17 cellular contexts compared by ENCODE assay signal in genomic region chr17:27082023-27082774, GRCh38.
DNase-seq lines count a peak whose midpoint lies in the region; TF ChIP-seq lines count a peak whose summit lies in the region.
"Had no signal": no experiment of that assay in that cellular context is flagged by ENCODE, and none has a peak within 500 bp of the region (broad histone marks: within the 10 kb centered on the region; RNA-seq: fewer than 3 reads in every experiment).

No MANE protein-coding gene starts in this region.

- intact Hi-C loops in posterior vena cava (cut with DNase I) (no loop called here), transverse colon (cut with DNase I; ENCODE audit: low total_unique reads) (no loop called here)

- H3K36me3 ChIP-seq in HUES48 (ENCODE audit: control insufficient read depth, insufficient read depth, low read length) (no peaks in the 10 kb centered on the region), transverse colon (no peaks in the 10 kb centered on the region)
- H3K36me3 ChIP-seq: BLaER1 treated with 17β-estradiol and CSF1 and Interleukin-3, amounts not matched to agents 10 nM and 100 nM had no signal

- no peak overlapping the region for H3K27ac ChIP-seq in HUES48 (ENCODE audit: low read depth, low read length)
- no peak overlapping the region for H3K27ac ChIP-seq in transverse colon
- H3K27ac ChIP-seq: 22Rv1; A549; BLaER1 treated with 17β-estradiol and CSF1 and Interleukin-3, amounts not matched to agents 10 nM and 100 nM; C4-2B had no signal

- WGBS in transverse colon (ENCODE audit: low coverage in 1 of 2), 2 donors = 74 to 80% methylated on average over 4 to 7 of the region's 7 CpGs

- H3K27me3 Mint-ChIP-seq in endothelial cell (ENCODE audit: unreplicated experiment) = peaks cover 9% of the 10 kb centered on the region
- H3K27me3 Mint-ChIP-seq: CD4-positive, alpha-beta T cell had no signal

- H3K4me1 Mint-ChIP-seq in endothelial cell (ENCODE audit: unreplicated experiment) = no peaks in the 10 kb centered on the region
- H3K4me1 Mint-ChIP-seq: B cell had no signal

- H3K4me3 Mint-ChIP-seq in endothelial cell (ENCODE audit: unreplicated experiment) = peak overlapping the region; percentile 51
- H3K4me3 Mint-ChIP-seq: B cell; CD4-positive, alpha-beta T cell; CD8-positive, alpha-beta T cell had no signal

- H3K9me3 ChIP-seq in HUES48 (ENCODE audit: control insufficient read depth, insufficient read depth, low read length) = peaks cover 98% of the 10 kb centered on the region
- no peaks in the 10 kb centered on the region for H3K9me3 ChIP-seq in transverse colon
- H3K9me3 ChIP-seq: A549; BLaER1 treated with 17β-estradiol and CSF1 and Interleukin-3, amounts not matched to agents 10 nM and 100 nM; Caco-2 had no signal

- H3K4me1 ChIP-seq in HUES48 (ENCODE audit: control insufficient read depth, insufficient read depth, low read length) (no peaks in the 10 kb centered on the region), transverse colon (no peaks in the 10 kb centered on the region)
- H3K4me1 ChIP-seq: A549; BLaER1 treated with 17β-estradiol and CSF1 and Interleukin-3, amounts not matched to agents 10 nM and 100 nM; Caco-2 had no signal

- no peak overlapping the region for H3K27ac Mint-ChIP-seq in endothelial cell (ENCODE audit: unreplicated experiment)
- H3K27ac Mint-ChIP-seq: B cell; CD4-positive, alpha-beta T cell; CD8-positive, alpha-beta T cell had no signal

- H3K36me3 Mint-ChIP-seq in endothelial cell (ENCODE audit: low read depth, unreplicated experiment) = peaks cover 3% of the 10 kb centered on the region
- H3K36me3 Mint-ChIP-seq: CD8-positive, alpha-beta T cell had no signal

- TF ChIP-seq POLR2A in transverse colon (IDR thresholded peaks at IDR 0.05) = no peak

- no peak for TF ChIP-seq CTCF in endothelial cell (IDR thresholded peaks at IDR 0.05; ENCODE audit: unreplicated experiment)
- no peak for TF ChIP-seq CTCF in transverse colon (IDR thresholded peaks at IDR 0.05)

- 0 out of 2 replicates have a peak overlapping the region, but pooled peaks have one; percentile 4 for H3K4me3 ChIP-seq in HUES48 (ENCODE audit: low read depth, low read length)
- H3K4me3 ChIP-seq in transverse colon = no peak overlapping the region
- H3K4me3 ChIP-seq: A549; BLaER1 treated with 17β-estradiol and CSF1 and Interleukin-3, amounts not matched to agents 10 nM and 100 nM had no signal

- DNase-seq in endothelial cell (ENCODE audit: low spot score) (no peak), posterior vena cava (ENCODE audit: low spot score) (peak; percentile 43), pons (ENCODE audit: low spot score) (no peak), transverse colon (no peak)
- DNase-seq: AML-193; Caco-2; Calu3; CD4-positive, alpha-beta T cell; CD8-positive, alpha-beta T cell; DMS79 treated with DMSO at 0.1 percent for 48 hours; GF-D8 had no signal

- H3K9ac ChIP-seq in HUES48 (ENCODE audit: low read depth, low read length) = no peak overlapping the region
- H3K9ac ChIP-seq: BLaER1 treated with 17β-estradiol and CSF1 and Interleukin-3, amounts not matched to agents 10 nM and 100 nM had no signal

- H3K9me3 Mint-ChIP-seq in endothelial cell (ENCODE audit: unreplicated experiment) = peaks cover 29% of the 10 kb centered on the region
- H3K9me3 Mint-ChIP-seq: CD8-positive, alpha-beta T cell had no signal

- no peak for TF ChIP-seq EP300 in transverse colon (IDR thresholded peaks at IDR 0.05; ENCODE audit: low read depth)

- no peaks in the 10 kb centered on the region for H3K27me3 ChIP-seq in HUES48 (ENCODE audit: control insufficient read depth, insufficient read depth, low read length)
- no peaks in the 10 kb centered on the region for H3K27me3 ChIP-seq in transverse colon
- H3K27me3 ChIP-seq: BLaER1 treated with 17β-estradiol and CSF1 and Interleukin-3, amounts not matched to agents 10 nM and 100 nM had no signal

- in situ Hi-C loops in transverse colon (cut with MboI; ENCODE audit: low pct_ligation_motif_present in 1 of 4, low pct_unique_long_range_greater_than_20kb in 1 of 4, low sequenced_read_pairs in 3 of 4) = no loop called here
